ENCODE assay signal across 22 cellular contexts in genomic region chr2:143940720-143941119, GRCh38.
"Had no signal": no experiment of that assay in that cellular context is flagged by ENCODE, and none has a peak within 500 bp of the region (broad histone marks: within the 10 kb centered on the region; RNA-seq: fewer than 3 reads in every experiment).

No MANE protein-coding gene starts in this region.

- H3K9me3 ChIP-seq: colonic mucosa, left ventricle myocardium inferior, right lobe of liver, testis, tibial nerve had no signal

- H3K4me3 ChIP-seq: colonic mucosa, lung, right lobe of liver, testis, tibial nerve had no signal

- H3K27me3 ChIP-seq: right lobe of liver, testis, tibial nerve had no signal

- DNase-seq: caudate nucleus; colonic mucosa; dermis blood vessel endothelial cell; endodermal cell; erythroblast; foreskin melanocyte; head of caudate nucleus; hippocampal formation; islet precursor cell; left ventricle myocardium inferior; mesenchymal stem cell; naive B cell; nephron progenitor cell; posterior cingulate gyrus; right lobe of liver; stimulated activated CD4-positive, alpha-beta T cell treated with anti-CD3 and anti-CD28 coated beads, Interleukin-15, amount 100 ng/mL, for 24 hours; stimulated activated CD4-positive, alpha-beta T cell treated with anti-CD3 and anti-CD28 coated beads, Interleukin-1b, Interleukin-23, amount 100 ng/mL, for 48 hours; stimulated activated CD4-positive, alpha-beta T cell treated with anti-CD3 and anti-CD28 coated beads, Interleukin-4, amount 100 ng/mL, for 24 hours had no signal

- H3K4me1 ChIP-seq: colonic mucosa had no signal

- H3K27ac ChIP-seq: colonic mucosa, left ventricle myocardium inferior, right lobe of liver, testis had no signal

- ATAC-seq: right lobe of liver; stimulated activated memory B cell treated with anti-CD40 and anti-IgM and Interleukin-4, amounts not matched to agents 10 μg/mL and 1 μg/mL and 100 μg/mL, for 72 hours had no signal

- H3K36me3 ChIP-seq: colonic mucosa, left ventricle myocardium inferior, right lobe of liver had no signal
